ENCODE assay signal across 16 cellular contexts in the genomic region with DNA sequence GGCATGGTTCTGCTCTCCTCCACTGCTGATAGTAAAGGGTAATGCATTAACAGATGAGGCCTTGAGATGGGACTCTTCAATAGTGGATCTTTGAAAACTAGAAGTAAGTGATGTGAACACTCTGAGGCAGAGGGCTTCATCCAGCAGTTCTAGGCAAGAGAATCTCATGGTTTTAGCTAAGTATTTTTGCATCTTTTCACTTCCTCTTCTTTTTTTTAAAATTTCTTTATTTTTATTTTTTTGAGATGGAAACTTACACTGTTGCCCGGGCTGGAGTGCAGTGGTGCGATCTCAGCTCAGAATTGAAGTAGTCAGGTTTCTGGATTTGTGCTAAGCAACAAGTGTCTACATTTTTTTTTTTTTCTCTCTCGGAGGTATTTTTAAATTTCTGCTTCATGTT.
A peak's percentile ranks its signal among the peaks of the same experiment; 100 is the strongest.
DNase-seq lines count a peak whose midpoint lies in the region; ATAC-seq and TF ChIP-seq lines count a peak whose summit lies in the region.
"Had no signal": no experiment of that assay in that cellular context is flagged by ENCODE, and none has a peak within 500 bp of the region (broad histone marks: within the 10 kb centered on the region; RNA-seq: fewer than 3 reads in every experiment).

No MANE protein-coding gene starts in this region.

- H3K79me2 ChIP-seq in OCI-LY1 (ENCODE audit: insufficient read depth, low read length) = no peaks in the 10 kb centered on the region
- H3K79me2 ChIP-seq: hepatocyte had no signal

- H3K36me3 ChIP-seq in OCI-LY1 (ENCODE audit: insufficient read depth, low read length) = no peaks in the 10 kb centered on the region
- H3K36me3 ChIP-seq: BE2C, sigmoid colon, SJSA1 had no signal

- no peak for DNase-seq in activated CD4-positive, alpha-beta memory T cell treated with anti-CD3 and anti-CD28 coated beads for 36 hours
- DNase-seq in mucosa of gallbladder (ENCODE audit: low spot score) (no peak), lower leg skin (ENCODE audit: low spot score in 2 of 2) (no peak)
- DNase-seq: activated CD8-positive, alpha-beta memory T cell treated with anti-CD3 and anti-CD28 coated beads, Interleukin-2, amount 50 U/mL, for 48 hours; BE2C; KG1; NCI-H1694 treated with DMSO at 0.1 percent for 48 hours; sigmoid colon had no signal

- CTCF ChIA-PET in activated CD4-positive, alpha-beta memory T cell treated with anti-CD3 and anti-CD28 coated beads for 36 hours (lab: Charles Lee) = no interaction called here

- no peaks in the 10 kb centered on the region for H4K20me1 ChIP-seq in OCI-LY1 (ENCODE audit: insufficient read depth, low read length)

- H3K36me3 Mint-ChIP-seq in activated CD4-positive, alpha-beta memory T cell treated with anti-CD3 and anti-CD28 coated beads for 36 hours = no peaks in the 10 kb centered on the region

- H3K4me3 ChIP-seq in OCI-LY1 (ENCODE audit: low read depth, low read length, poor library complexity, severe bottlenecking) = no peak overlapping the region
- H3K4me3 ChIP-seq in lower leg skin (ENCODE audit: low read depth, poor library complexity, severe bottlenecking) = no peak overlapping the region
- H3K4me3 ChIP-seq: hepatocyte, sigmoid colon, SJSA1 had no signal

- H3K27ac ChIP-seq in OCI-LY1 (ENCODE audit: low read depth, low read length, poor library complexity, severe bottlenecking) = no peak overlapping the region
- H3K27ac ChIP-seq: hepatocyte, sigmoid colon, SJSA1 had no signal

- peaks cover 7% of the 10 kb centered on the region for H3K27me3 Mint-ChIP-seq in activated CD4-positive, alpha-beta memory T cell treated with anti-CD3 and anti-CD28 coated beads for 36 hours

- peaks cover 5% of the 10 kb centered on the region for H3K4me1 ChIP-seq in OCI-LY1 (ENCODE audit: insufficient read depth, low read length, severe bottlenecking)
- H3K4me1 ChIP-seq: BE2C, sigmoid colon, SJSA1 had no signal

- H3K4me3 Mint-ChIP-seq in activated CD4-positive, alpha-beta memory T cell treated with anti-CD3 and anti-CD28 coated beads for 36 hours = no peak overlapping the region

- peak; percentile 84 for ATAC-seq in GM18519 (IDR thresholded peaks at IDR 0.05; ENCODE audit: low FRiP score, unreplicated experiment)
- ATAC-seq in GM21576 (IDR thresholded peaks at IDR 0.05; ENCODE audit: unreplicated experiment) = peak; percentile 82
- peak; percentile 77 for ATAC-seq in HG03060 (IDR thresholded peaks at IDR 0.05; ENCODE audit: low read depth, unreplicated experiment)
- ATAC-seq in GM18873 (IDR thresholded peaks at IDR 0.05; ENCODE audit: low FRiP score, unreplicated experiment) = no peak
- ATAC-seq: left lobe of liver had no signal

- H3K27me3 ChIP-seq in OCI-LY1 (ENCODE audit: insufficient read depth, low read length) = no peaks in the 10 kb centered on the region
- H3K27me3 ChIP-seq: BE2C, hepatocyte, sigmoid colon had no signal

- no peaks in the 10 kb centered on the region for H3K4me1 Mint-ChIP-seq in activated CD4-positive, alpha-beta memory T cell treated with anti-CD3 and anti-CD28 coated beads for 36 hours (ENCODE audit: low read depth)

- no peaks in the 10 kb centered on the region for H3K9me2 ChIP-seq in OCI-LY1 (ENCODE audit: low read depth, low read length)

- TF ChIP-seq CTCF in OCI-LY1 (IDR thresholded peaks at IDR 0.05; ENCODE audit: low read length) = no peak
- no peak for TF ChIP-seq CTCF in lower leg skin (IDR thresholded peaks at IDR 0.05)

- H3K27ac Mint-ChIP-seq in activated CD4-positive, alpha-beta memory T cell treated with anti-CD3 and anti-CD28 coated beads for 36 hours = no peak overlapping the region

- 0 out of 2 replicates have a peak overlapping the region, but pooled peaks have one; percentile 7 for H3K4me2 ChIP-seq in OCI-LY1 (ENCODE audit: low read length)
- H3K4me2 ChIP-seq: hepatocyte had no signal

- WGBS in lower leg skin, 2 donors = 83 to 95% methylated on average over 3 of the region's 3 CpGs

- H3K9me3 Mint-ChIP-seq in activated CD4-positive, alpha-beta memory T cell treated with anti-CD3 and anti-CD28 coated beads for 36 hours = no peaks in the 10 kb centered on the region

- no peaks in the 10 kb centered on the region for H3F3A ChIP-seq in OCI-LY1 (ENCODE audit: insufficient read depth, low read length)

- no peaks in the 10 kb centered on the region for H3K9me3 ChIP-seq in OCI-LY1 (ENCODE audit: low read length)
- H3K9me3 ChIP-seq: BE2C, sigmoid colon had no signal

- TF ChIP-seq POLR2A in lower leg skin (IDR thresholded peaks at IDR 0.05) = no peak

- no peak overlapping the region for H3K9ac ChIP-seq in OCI-LY1 (ENCODE audit: low read length)

- POLR2A ChIA-PET in activated CD4-positive, alpha-beta memory T cell treated with anti-CD3 and anti-CD28 coated beads for 36 hours (lab: Charles Lee) = no interaction called here

- no peak overlapping the region for H2AFZ ChIP-seq in OCI-LY1 (ENCODE audit: low read length)
- H2AFZ ChIP-seq: hepatocyte had no signal

- intact Hi-C loops in activated CD4-positive, alpha-beta memory T cell treated with anti-CD3 and anti-CD28 coated beads for 36 hours (cut with micrococcal nuclease) = no loop called here
- intact Hi-C loops in lower leg skin (cut with DNase I; ENCODE audit: low total_unique reads) = no loop called here
